8 cellular contexts compared by ENCODE assay signal in the genomic region with DNA sequence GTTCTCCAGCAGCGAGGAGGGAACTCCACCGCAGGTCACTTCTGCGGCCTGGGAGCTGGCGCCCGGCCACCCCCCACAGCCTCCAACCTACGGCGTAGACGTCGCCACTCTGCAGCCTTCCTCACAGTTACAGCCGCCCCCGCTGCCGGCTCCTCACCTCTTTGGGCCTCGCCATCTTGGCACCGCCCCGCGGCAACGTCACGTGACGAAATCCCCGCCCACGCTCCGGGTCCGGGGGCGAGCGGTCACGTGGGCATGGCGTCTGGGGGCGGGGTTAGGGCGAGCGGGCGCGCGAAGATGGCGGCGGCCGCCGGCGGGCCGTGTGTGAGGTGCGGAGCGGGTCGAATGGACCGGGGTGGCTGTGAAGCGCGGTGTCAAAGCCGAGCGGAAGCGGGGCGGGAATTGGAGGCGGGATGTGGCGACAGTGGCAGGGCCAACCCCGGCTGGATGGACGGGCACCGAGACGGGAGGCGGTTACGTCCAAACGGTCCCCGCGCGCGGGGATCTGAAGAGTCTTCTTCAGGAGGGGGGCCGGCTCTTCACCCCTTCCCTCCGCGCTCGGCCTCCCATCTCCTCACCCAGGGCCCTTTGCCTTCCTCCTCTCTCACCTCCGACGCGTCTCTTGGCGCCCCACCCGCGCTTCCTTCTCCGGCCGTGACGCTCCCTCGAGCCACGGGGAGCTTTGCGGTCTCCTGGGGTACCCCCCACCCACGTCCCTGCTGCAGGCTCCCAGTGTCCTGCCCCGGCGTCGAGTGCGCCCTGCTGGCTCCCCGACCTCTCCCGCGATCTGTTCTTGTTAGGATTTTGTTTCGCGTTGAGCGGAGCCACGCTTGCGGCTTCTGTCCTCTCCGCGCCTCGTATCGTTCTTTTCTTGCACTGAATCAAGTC. TPM values are rescaled to one million over a fixed set of nuclear protein-coding genes. Genes with fewer than 3 reads are reported as not detected.
DNase-seq lines count a peak whose midpoint lies in the region; ATAC-seq lines count a peak whose summit lies in the region.

A gene (minus strand): TSS at position 181 of the 888 bp plus-strand sequence. CDS start 300 bp downstream, outside the sequence.
A gene with protein sequence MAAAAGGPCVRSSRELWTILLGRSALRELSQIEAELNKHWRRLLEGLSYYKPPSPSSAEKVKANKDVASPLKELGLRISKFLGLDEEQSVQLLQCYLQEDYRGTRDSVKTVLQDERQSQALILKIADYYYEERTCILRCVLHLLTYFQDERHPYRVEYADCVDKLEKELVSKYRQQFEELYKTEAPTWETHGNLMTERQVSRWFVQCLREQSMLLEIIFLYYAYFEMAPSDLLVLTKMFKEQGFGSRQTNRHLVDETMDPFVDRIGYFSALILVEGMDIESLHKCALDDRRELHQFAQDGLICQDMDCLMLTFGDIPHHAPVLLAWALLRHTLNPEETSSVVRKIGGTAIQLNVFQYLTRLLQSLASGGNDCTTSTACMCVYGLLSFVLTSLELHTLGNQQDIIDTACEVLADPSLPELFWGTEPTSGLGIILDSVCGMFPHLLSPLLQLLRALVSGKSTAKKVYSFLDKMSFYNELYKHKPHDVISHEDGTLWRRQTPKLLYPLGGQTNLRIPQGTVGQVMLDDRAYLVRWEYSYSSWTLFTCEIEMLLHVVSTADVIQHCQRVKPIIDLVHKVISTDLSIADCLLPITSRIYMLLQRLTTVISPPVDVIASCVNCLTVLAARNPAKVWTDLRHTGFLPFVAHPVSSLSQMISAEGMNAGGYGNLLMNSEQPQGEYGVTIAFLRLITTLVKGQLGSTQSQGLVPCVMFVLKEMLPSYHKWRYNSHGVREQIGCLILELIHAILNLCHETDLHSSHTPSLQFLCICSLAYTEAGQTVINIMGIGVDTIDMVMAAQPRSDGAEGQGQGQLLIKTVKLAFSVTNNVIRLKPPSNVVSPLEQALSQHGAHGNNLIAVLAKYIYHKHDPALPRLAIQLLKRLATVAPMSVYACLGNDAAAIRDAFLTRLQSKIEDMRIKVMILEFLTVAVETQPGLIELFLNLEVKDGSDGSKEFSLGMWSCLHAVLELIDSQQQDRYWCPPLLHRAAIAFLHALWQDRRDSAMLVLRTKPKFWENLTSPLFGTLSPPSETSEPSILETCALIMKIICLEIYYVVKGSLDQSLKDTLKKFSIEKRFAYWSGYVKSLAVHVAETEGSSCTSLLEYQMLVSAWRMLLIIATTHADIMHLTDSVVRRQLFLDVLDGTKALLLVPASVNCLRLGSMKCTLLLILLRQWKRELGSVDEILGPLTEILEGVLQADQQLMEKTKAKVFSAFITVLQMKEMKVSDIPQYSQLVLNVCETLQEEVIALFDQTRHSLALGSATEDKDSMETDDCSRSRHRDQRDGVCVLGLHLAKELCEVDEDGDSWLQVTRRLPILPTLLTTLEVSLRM (N-terminal part only) (plus strand): TSS at position 277 of the 888 bp plus-strand sequence. CDS start 21 bp downstream, at position 298.

- peak within 1 kb of the TSS; percentile 87 for H3K27ac ChIP-seq in effector memory CD4-positive, alpha-beta T cell (ENCODE audit: insufficient read depth, low read length, poor library complexity, severe bottlenecking)

- H3K9me3 ChIP-seq in effector memory CD4-positive, alpha-beta T cell (ENCODE audit: control insufficient read depth, low read length) = no peaks in the 10 kb centered on the region

- H3K36me3 ChIP-seq in effector memory CD4-positive, alpha-beta T cell (ENCODE audit: control insufficient read depth, insufficient read depth, low read length) = peaks cover 6% of the 10 kb centered on the region

- CTCF ChIA-PET in activated CD8-positive, alpha-beta memory T cell treated with anti-CD3 and anti-CD28 coated beads for 36 hours (lab: Charles Lee) = interaction anchor here (0.5 to 1.6 kb wide), 3 partner anchors 79 to 223 kb away, joined by 3 to 4 read pairs (median 3); a partner anchor contains a TSS

- H3K4me3 Mint-ChIP-seq in memory B cell = peak within 1 kb of the TSS; percentile 95

- peak within 1 kb of the TSS; percentile 85 for H3K4me3 ChIP-seq in effector memory CD4-positive, alpha-beta T cell (ENCODE audit: insufficient read depth, low read depth, low read length, poor library complexity, severe bottlenecking)

- DNase-seq in CMK (ENCODE audit: low read depth) (peak; percentile 85), HS-27A (ENCODE audit: low read depth) (peak; percentile 71), memory B cell (ENCODE audit: low spot score in 2 of 2) (peak; percentile 99)
- DNase-seq in NK-92 treated with Interleukin-12 subunit alpha and Interleukin-12 subunit beta, amount 100 ng/mL, for 24 hours (lab: John Stamatoyannopoulos, UW) = peak; percentile 87
- peak; percentile 95 to 98 (median 97) for DNase-seq in effector memory CD4-positive, alpha-beta T cell
- peak; percentile 98 for DNase-seq in stimulated activated CD8-positive, alpha-beta memory T cell treated with anti-CD3 and anti-CD28 coated beads, Interleukin-12 subunit alpha, Interleukin-12 subunit beta, amount 100 ng/mL, for 1 hour (ENCODE audit: low read depth)

- H3K4me1 Mint-ChIP-seq in memory B cell = peaks cover 15% of the 10 kb centered on the region

- no peaks in the 10 kb centered on the region for H3K27me3 Mint-ChIP-seq in memory B cell

- no peaks in the 10 kb centered on the region for H3K9me3 Mint-ChIP-seq in memory B cell

- no peaks in the 10 kb centered on the region for H3K27me3 ChIP-seq in effector memory CD4-positive, alpha-beta T cell (replicated peaks; ENCODE audit: control insufficient read depth, insufficient read depth, low read length, poor library complexity, severe bottlenecking)

- peak; percentile 78 for ATAC-seq in GM19467 (IDR thresholded peaks at IDR 0.05; ENCODE audit: unreplicated experiment)
- ATAC-seq in memory B cell (ENCODE audit: low read depth) = peak; percentile 86

- peak within 1 kb of the TSS; percentile 95 for H3K27ac Mint-ChIP-seq in memory B cell

- H3K4me1 ChIP-seq in effector memory CD4-positive, alpha-beta T cell (ENCODE audit: control insufficient read depth, insufficient read depth, low read length, poor library complexity, severe bottlenecking) = peaks cover 13% of the 10 kb centered on the region

- POLR2A ChIA-PET in activated CD8-positive, alpha-beta memory T cell treated with anti-CD3 and anti-CD28 coated beads for 36 hours (lab: Charles Lee) = interaction anchor here (0.5 to 1.6 kb wide), 3 partner anchors 57 to 129 kb away, joined by 3 to 5 read pairs (median 3); a partner anchor contains a TSS

- H3K36me3 Mint-ChIP-seq in memory B cell = peaks cover 2% of the 10 kb centered on the region

RNA-seq across cellular contexts. Expression of the first gene that starts in this region (rescaled TPM):
- 10 to 100 TPM; 12.5 to 12.7 TPM for total RNA-seq in activated CD8-positive, alpha-beta memory T cell treated with anti-CD3 and anti-CD28 coated beads for 36 hours

RNA-seq across cellular contexts. Expression of the second gene that starts in this region (rescaled TPM):
- total RNA-seq in activated CD8-positive, alpha-beta memory T cell treated with anti-CD3 and anti-CD28 coated beads for 36 hours = 100 to 1,000 TPM; 136 to 139 TPM

Comparison
In these comparisons a context has a peak if more than half of its experiments do, and no peak if none do; other contexts are left out.
1. Peak in every context shown above with its lines: DNase-seq, ATAC-seq, H3K4me3 ChIP-seq and H3K27ac ChIP-seq.